ENCODE assay signal across 9 cellular contexts in the genomic region with DNA sequence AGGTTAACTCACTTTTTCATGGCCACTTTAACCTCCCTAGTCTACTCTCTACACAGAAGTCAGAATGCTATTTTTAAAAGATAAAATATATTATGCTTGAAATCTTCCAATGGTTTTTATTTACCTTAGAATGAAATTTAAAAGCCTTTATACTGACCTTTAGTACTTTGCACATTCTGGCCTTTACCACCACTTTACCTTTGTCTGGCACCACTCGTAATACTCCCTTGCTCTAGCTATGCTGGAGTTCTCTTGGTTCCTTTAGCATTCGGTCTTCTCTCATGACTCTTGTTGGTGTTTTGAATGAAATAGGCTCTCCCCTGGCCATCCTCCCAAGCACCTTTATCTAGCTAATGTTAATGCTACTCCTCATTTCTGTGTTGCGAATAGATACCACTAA.
"Had no signal": no experiment of that assay in that cellular context is flagged by ENCODE, and none has a peak within 500 bp of the region (broad histone marks: within the 10 kb centered on the region; RNA-seq: fewer than 3 reads in every experiment).

No MANE protein-coding gene starts in this region.

- H2AFZ ChIP-seq: GM23248 had no signal

- H3K4me3 ChIP-seq: GM23248, HAP-1 had no signal

- H3K4me3 Mint-ChIP-seq: HFFc6 had no signal

- H3K27ac Mint-ChIP-seq: HFFc6 had no signal

- H3K27ac ChIP-seq: GM23248 had no signal

- H3K9me3 ChIP-seq: HAP-1 had no signal

- H3K9ac ChIP-seq: GM23248 had no signal

- DNase-seq: GM23248, GOT3, H7, HFFc6, IMR-90, KBM-7 had no signal

- H3K4me1 ChIP-seq: HAP-1 had no signal

- ATAC-seq: HCT116 had no signal

- H3K36me3 ChIP-seq: HAP-1 had no signal

- FAIRE-seq: HTR-8/SVneo had no signal
